In genomic region chr17:43169561-43170139, GRCh38 we compare ENCODE assay signal across 8 cellular contexts. TPM values are rescaled to one million over a fixed set of nuclear protein-coding genes. Genes with fewer than 3 reads are reported as not detected.
DNase-seq lines count a peak whose midpoint lies in the region; ATAC-seq, FAIRE-seq and TF ChIP-seq lines count a peak whose summit lies in the region.

No MANE protein-coding gene starts in this region.

- H3K36me3 ChIP-seq in A673 (ENCODE audit: insufficient read depth, low read length, poor library complexity, severe bottlenecking) (no peaks in the 10 kb centered on the region), HepG2 (replicated peaks in 1 of 2; ENCODE audit: control insufficient read depth in 1 of 2, insufficient read depth in 2 of 2, low read length in 2 of 2) (no peaks in the 10 kb centered on the region)

- H2AFZ ChIP-seq in HepG2 (ENCODE audit: low read length) = no peak overlapping the region

- BruUV-seq in A673 (replicated peaks; lab: Mats Ljungman, UMichigan) (no TSS peak), HepG2 (replicated peaks; lab: Mats Ljungman, UMichigan) (no TSS peak)

- H3K4me3 ChIP-seq in A673 (ENCODE audit: low read depth, low read length, poor library complexity, severe bottlenecking) (peak overlapping the region; percentile 62), GM12865 (ENCODE audit: low read depth, low read length) (peak overlapping the region; percentile 69), HepG2 (replicated peaks in 1 of 3; ENCODE audit: insufficient read depth in 1 of 3, low read depth in 2 of 3, low read length in 3 of 3) (peak overlapping the region; percentile 62 to 94 (median 75))

- no peaks in the 10 kb centered on the region for H3K27me3 ChIP-seq in A673 (replicated peaks; ENCODE audit: insufficient read depth, low read depth, low read length, poor library complexity)
- no peaks in the 10 kb centered on the region; a peak in 1 of 5 replicates for H3K27me3 ChIP-seq in HepG2 (ENCODE audit: control insufficient read depth in 1 of 2, insufficient read depth in 2 of 2, low read length in 2 of 2)

- WGBS in HepG2 (ENCODE audit: low lambda C conversion rate) = 9% methylated on average over 29 of the region's 29 CpGs

- H3K4me1 ChIP-seq in A673 (ENCODE audit: insufficient read depth, low read length, poor library complexity, severe bottlenecking) = peaks cover 9% of the 10 kb centered on the region
- peaks cover 56% of the 10 kb centered on the region for H3K4me1 ChIP-seq in HepG2 (ENCODE audit: insufficient read depth, low read length)

- POLR2A ChIA-PET in A673 (lab: Charles Lee; ENCODE audit: low non-redundant PET) (no interaction called here), HepG2 (lab: Yijun Ruan, JAX) (interaction anchor here (0.6 to 2.4 kb wide), 15 partner anchors 12 to 172 kb away, joined by 3 to 12 read pairs (median 4); partner anchors contain the start of genes BRCA1, RPL27 and TMEM106A)

- H3K4me2 ChIP-seq in HepG2 (ENCODE audit: low read depth, low read length) = peak overlapping the region; percentile 93

- no peak overlapping the region for H3K4me3 Mint-ChIP-seq in stimulated activated memory B cell treated with anti-CD40 and anti-IgM and Interleukin-4, amounts not matched to agents 10 μg/mL and 1 μg/mL and 100 μg/mL, for 72 hours

- DNase-seq in A673 (ENCODE audit: low spot score) (peak; percentile 17), GM12865 (ENCODE audit: low read depth) (peak; percentile 46), NCI-H82 treated with DMSO at 0.1 percent for 48 hours (lab: John Stamatoyannopoulos, UW; ENCODE audit: unreplicated experiment) (peak; percentile 4), HepG2 (ENCODE audit: low spot score) (peak; percentile 84), cortex of kidney (lab: John Stamatoyannopoulos, UW) (no peak)

- H3K27me3 Mint-ChIP-seq in stimulated activated memory B cell treated with anti-CD40 and anti-IgM and Interleukin-4, amounts not matched to agents 10 μg/mL and 1 μg/mL and 100 μg/mL, for 72 hours = no peaks in the 10 kb centered on the region

- H3K36me3 Mint-ChIP-seq in stimulated activated memory B cell treated with anti-CD40 and anti-IgM and Interleukin-4, amounts not matched to agents 10 μg/mL and 1 μg/mL and 100 μg/mL, for 72 hours = peaks cover 11% of the 10 kb centered on the region

- no peak for TF ChIP-seq CTCF in A673 (conservative IDR thresholded peaks at IDR 0.05; ENCODE audit: low read depth, low read length)
- TF ChIP-seq CTCF in GM12865 (IDR thresholded peaks at IDR 0.05; ENCODE audit: insufficient read depth, low read depth, low read length, missing control alignments) = no peak
- peak; percentile 31; the same call in 1 of the 2 replicates for TF ChIP-seq CTCF in HepG2 (CRISPR knock-in tag; IDR thresholded peaks at IDR 0.05)

- intact Hi-C loops in A673 (cut with micrococcal nuclease; ENCODE audit: unreplicated experiment) = loop anchor here (5.0 kb wide), 1 partner anchor 42 kb away; the partner anchor contains the start of gene BRCA1
- intact Hi-C loops in HepG2 (cut with micrococcal nuclease; ENCODE audit: unreplicated experiment) = loop anchor here (1.0 to 5.0 kb wide), 4 partner anchors 44 to 162 kb away; partner anchors contain the start of genes BRCA1, IFI35 and RND2

- no peaks in the 10 kb centered on the region for H4K20me1 ChIP-seq in HepG2 (ENCODE audit: insufficient read depth, low read length)

- H3K9me3 ChIP-seq in A673 (ENCODE audit: low read depth, low read length, poor library complexity, severe bottlenecking) (no peaks in the 10 kb centered on the region), HepG2 (ENCODE audit: low read length) (no peaks in the 10 kb centered on the region)

- H3K9ac ChIP-seq in HepG2 (ENCODE audit: insufficient read depth, low read depth, low read length) = peak overlapping the region; percentile 92

- FAIRE-seq in HepG2 (lab: Jason Lieb, UNC) = no peak

- H3K4me1 Mint-ChIP-seq in stimulated activated memory B cell treated with anti-CD40 and anti-IgM and Interleukin-4, amounts not matched to agents 10 μg/mL and 1 μg/mL and 100 μg/mL, for 72 hours = peaks cover 11% of the 10 kb centered on the region

- in situ Hi-C loops in HepG2 (cut with HindIII; ENCODE audit: extremely low pct_ligation_motif_present, low pct_unique_long_range_greater_than_20kb) = no loop called here

- peaks cover 34% of the 10 kb centered on the region for H3K79me2 ChIP-seq in HepG2 (ENCODE audit: insufficient read depth, low read length)

- ATAC-seq in HG02840 (IDR thresholded peaks at IDR 0.05; ENCODE audit: low FRiP score, unreplicated experiment) (peak; percentile 15), HepG2 (peak; percentile 72)
- peak; percentile 21 for ATAC-seq in stimulated activated memory B cell treated with anti-CD40 and anti-IgM and Interleukin-4, amounts not matched to agents 10 μg/mL and 1 μg/mL and 100 μg/mL, for 72 hours

- TF ChIP-seq EP300 in HepG2 (IDR thresholded peaks at IDR 0.05; ENCODE audit: low read depth in 2 of 2, low read length in 2 of 2) (peak; percentile 40 to 73; a peak in 3 of 4 replicates), HepG2 (CRISPR knock-in tag; IDR thresholded peaks at IDR 0.05; ENCODE audit: borderline replicate concordance) (no peak; the same call in 1 of the 2 replicates)

- H3K27ac Mint-ChIP-seq in stimulated activated memory B cell treated with anti-CD40 and anti-IgM and Interleukin-4, amounts not matched to agents 10 μg/mL and 1 μg/mL and 100 μg/mL, for 72 hours = no peak overlapping the region

- TF ChIP-seq RAD21 in HepG2 (CRISPR knock-in tag; IDR thresholded peaks at IDR 0.05) = peak; percentile 20

- CTCF ChIA-PET in A673 (lab: Charles Lee) = no interaction called here
- CTCF ChIA-PET in HepG2 (lab: Yijun Ruan, JAX; ENCODE audit: low intra/inter-chr PET ratio, low total read pairs) = no interaction called here

- peak overlapping the region; percentile 82 for H3K27ac ChIP-seq in A673 (ENCODE audit: low read depth, low read length, poor library complexity, severe bottlenecking)
- H3K27ac ChIP-seq in cingulate gyrus (ENCODE audit: low read depth, low read length) = peak overlapping the region; percentile 99
- H3K27ac ChIP-seq in HepG2 (ENCODE audit: extremely low read length, insufficient read depth, low read length) = peak overlapping the region; percentile 90

- peak; percentile 16 to 41; a peak in 3 of 4 replicates for TF ChIP-seq POLR2A in HepG2 (IDR thresholded peaks at IDR 0.05; ENCODE audit: insufficient read depth in 1 of 2, low read depth in 2 of 2, low read length in 2 of 2)

- no peaks in the 10 kb centered on the region for H3K9me3 Mint-ChIP-seq in stimulated activated memory B cell treated with anti-CD40 and anti-IgM and Interleukin-4, amounts not matched to agents 10 μg/mL and 1 μg/mL and 100 μg/mL, for 72 hours

RNA-seq across cellular contexts. Expression of gene NBR1, which starts 1.4 kb away (rescaled TPM):
- 19.5 and 23.0 TPM in 2 replicates for total RNA-seq in A673 (2021)
- 51.7 and 79.0 TPM in 2 replicates for total RNA-seq in HepG2 (2016; rRNA removed; fragmentation: Illumina TruSeq; extraction: Trizol)
- 9.9 and 10.8 TPM in 2 replicates for total RNA-seq in HepG2 (2016; cell fraction: cytosol; rRNA removed; fragmentation: Illumina TruSeq; extraction: Trizol; ENCODE audit: low read depth)
- 50.3 and 77.3 TPM in 2 replicates for total RNA-seq in HepG2 (2016; cell fraction: insoluble cytoplasmic fraction; rRNA removed; fragmentation: Illumina TruSeq; extraction: Trizol)
- 20.1 and 22.1 TPM in 2 replicates for total RNA-seq in HepG2 (2016; cell fraction: membrane; rRNA removed; fragmentation: Illumina TruSeq; extraction: Trizol)
- 35.7 and 36.9 TPM in 2 replicates for total RNA-seq in HepG2 (2016; cell fraction: nucleus; rRNA removed; fragmentation: Illumina TruSeq; extraction: Trizol)
- 102 and 121 TPM in 2 replicates for polyA plus RNA-seq in HepG2 (2011; rRNA removed)
- 87.1 and 91.6 TPM in 2 replicates for polyA plus RNA-seq in HepG2 (2011; cell fraction: cytosol; rRNA removed)
- polyA plus RNA-seq in HepG2 (2011; cell fraction: nucleus; rRNA removed) = 53.9 and 55.2 TPM in 2 replicates
- 78.0 and 105 TPM in 2 replicates for polyA plus RNA-seq in HepG2 (2012)
- polyA plus RNA-seq in HepG2 (2016; cell fraction: cytosol; fragmentation: Illumina TruSeq; extraction: Trizol; ENCODE audit: low read depth) = 5.5 and 5.9 TPM in 2 replicates
- 70.0 and 71.8 TPM in 2 replicates for polyA plus RNA-seq in HepG2 (2016; cell fraction: insoluble cytoplasmic fraction; fragmentation: Illumina TruSeq; extraction: Trizol; ENCODE audit: low read depth)
- polyA plus RNA-seq in HepG2 (2016; cell fraction: membrane; fragmentation: Illumina TruSeq; extraction: Trizol; ENCODE audit: low read depth) = 8.4 and 9.8 TPM in 2 replicates
- polyA plus RNA-seq in HepG2 (2016; cell fraction: nucleus; fragmentation: Illumina TruSeq; extraction: Trizol; ENCODE audit: insufficient read depth, low read depth) = 40.5 and 50.3 TPM in 2 replicates
- polyA minus RNA-seq in HepG2 (2011; rRNA and poly(A)+ RNA removed; ENCODE audit: low replicate concordance) = 94.6 and 191 TPM in 2 replicates
- polyA minus RNA-seq in HepG2 (2011; cell fraction: cytosol; rRNA and poly(A)+ RNA removed) = 125 and 130 TPM in 2 replicates
- polyA minus RNA-seq in HepG2 (2011; cell fraction: nucleus; rRNA and poly(A)+ RNA removed) = 95.0 and 120 TPM in 2 replicates

RNA-seq across cellular contexts. Expression of gene TMEM106A, which starts 42.0 kb away (rescaled TPM):
- 1.8 and 2.1 TPM in 2 replicates for total RNA-seq in A673 (2021)
- total RNA-seq in HepG2 (2016; rRNA removed; fragmentation: Illumina TruSeq; extraction: Trizol) = 7.3 and 16.9 TPM in 2 replicates
- total RNA-seq in HepG2 (2016; cell fraction: cytosol; rRNA removed; fragmentation: Illumina TruSeq; extraction: Trizol; ENCODE audit: low read depth) = 3.9 and 4.5 TPM in 2 replicates
- total RNA-seq in HepG2 (2016; cell fraction: insoluble cytoplasmic fraction; rRNA removed; fragmentation: Illumina TruSeq; extraction: Trizol) = 6.1 and 18.6 TPM in 2 replicates
- total RNA-seq in HepG2 (2016; cell fraction: membrane; rRNA removed; fragmentation: Illumina TruSeq; extraction: Trizol) = 6.4 and 6.9 TPM in 2 replicates
- total RNA-seq in HepG2 (2016; cell fraction: nucleus; rRNA removed; fragmentation: Illumina TruSeq; extraction: Trizol) = 20.5 and 23.8 TPM in 2 replicates
- 34.9 and 35.9 TPM in 2 replicates for polyA plus RNA-seq in HepG2 (2011; rRNA removed)
- 23.9 and 25.0 TPM in 2 replicates for polyA plus RNA-seq in HepG2 (2011; cell fraction: cytosol; rRNA removed)
- 47.7 and 53.8 TPM in 2 replicates for polyA plus RNA-seq in HepG2 (2011; cell fraction: nucleus; rRNA removed)
- polyA plus RNA-seq in HepG2 (2012) = 16.4 and 17.3 TPM in 2 replicates
- polyA plus RNA-seq in HepG2 (2016; cell fraction: cytosol; fragmentation: Illumina TruSeq; extraction: Trizol; ENCODE audit: low read depth) = 1.5 and 1.7 TPM in 2 replicates
- polyA plus RNA-seq in HepG2 (2016; cell fraction: insoluble cytoplasmic fraction; fragmentation: Illumina TruSeq; extraction: Trizol; ENCODE audit: low read depth) = 4.9 and 7.2 TPM in 2 replicates
- 2.8 and 3.9 TPM in 2 replicates for polyA plus RNA-seq in HepG2 (2016; cell fraction: membrane; fragmentation: Illumina TruSeq; extraction: Trizol; ENCODE audit: low read depth)
- 25.2 and 27.5 TPM in 2 replicates for polyA plus RNA-seq in HepG2 (2016; cell fraction: nucleus; fragmentation: Illumina TruSeq; extraction: Trizol; ENCODE audit: insufficient read depth, low read depth)
- 1.4 and 123 TPM in 2 replicates for polyA minus RNA-seq in HepG2 (2011; rRNA and poly(A)+ RNA removed; ENCODE audit: low replicate concordance)
- polyA minus RNA-seq in HepG2 (2011; cell fraction: cytosol; rRNA and poly(A)+ RNA removed) = 16.5 and 18.7 TPM in 2 replicates
- polyA minus RNA-seq in HepG2 (2011; cell fraction: nucleus; rRNA and poly(A)+ RNA removed) = 64.1 and 65.3 TPM in 2 replicates

RNA-seq across cellular contexts. Expression of gene BRCA1, which starts 44.5 kb away (rescaled TPM):
- total RNA-seq in A673 (2021) (24.2 and 32.9 TPM in 2 replicates), HepG2 (2016; rRNA removed; fragmentation: Illumina TruSeq; extraction: Trizol) (37.5 and 56.0 TPM in 2 replicates)
- 16.6 and 20.8 TPM in 2 replicates for total RNA-seq in HepG2 (2016; cell fraction: cytosol; rRNA removed; fragmentation: Illumina TruSeq; extraction: Trizol; ENCODE audit: low read depth)
- 33.8 and 58.4 TPM in 2 replicates for total RNA-seq in HepG2 (2016; cell fraction: insoluble cytoplasmic fraction; rRNA removed; fragmentation: Illumina TruSeq; extraction: Trizol)
- total RNA-seq in HepG2 (2016; cell fraction: membrane; rRNA removed; fragmentation: Illumina TruSeq; extraction: Trizol) = 19.3 and 20.3 TPM in 2 replicates
- 37.0 and 37.3 TPM in 2 replicates for total RNA-seq in HepG2 (2016; cell fraction: nucleus; rRNA removed; fragmentation: Illumina TruSeq; extraction: Trizol)
- polyA plus RNA-seq in HepG2 (2011; rRNA removed) = 11.7 and 13.3 TPM in 2 replicates
- polyA plus RNA-seq in HepG2 (2011; cell fraction: cytosol; rRNA removed) = 6.1 and 11.1 TPM in 2 replicates
- 9.8 and 16.5 TPM in 2 replicates for polyA plus RNA-seq in HepG2 (2011; cell fraction: nucleus; rRNA removed)
- 5.2 and 10.0 TPM in 2 replicates for polyA plus RNA-seq in HepG2 (2012)
- polyA plus RNA-seq in HepG2 (2016; cell fraction: cytosol; fragmentation: Illumina TruSeq; extraction: Trizol; ENCODE audit: low read depth) = 1.1 TPM in 2 replicates
- 25.6 and 29.6 TPM in 2 replicates for polyA plus RNA-seq in HepG2 (2016; cell fraction: insoluble cytoplasmic fraction; fragmentation: Illumina TruSeq; extraction: Trizol; ENCODE audit: low read depth)
- polyA plus RNA-seq in HepG2 (2016; cell fraction: membrane; fragmentation: Illumina TruSeq; extraction: Trizol; ENCODE audit: low read depth) = 3.8 and 3.9 TPM in 2 replicates
- 39.1 and 42.0 TPM in 2 replicates for polyA plus RNA-seq in HepG2 (2016; cell fraction: nucleus; fragmentation: Illumina TruSeq; extraction: Trizol; ENCODE audit: insufficient read depth, low read depth)
- polyA minus RNA-seq in HepG2 (2011; rRNA and poly(A)+ RNA removed; ENCODE audit: low replicate concordance) = 45.8 and 194 TPM in 2 replicates
- polyA minus RNA-seq in HepG2 (2011; cell fraction: cytosol; rRNA and poly(A)+ RNA removed) = 13.8 and 15.9 TPM in 2 replicates
- polyA minus RNA-seq in HepG2 (2011; cell fraction: nucleus; rRNA and poly(A)+ RNA removed) = 29.7 and 36.7 TPM in 2 replicates

RNA-seq across cellular contexts. Expression of gene CCDC200, which starts 58.8 kb away (rescaled TPM):
- total RNA-seq in A673 (2021) (not detected in 2 replicates), HepG2 (2016; rRNA removed; fragmentation: Illumina TruSeq; extraction: Trizol) (not detected in 2 replicates)
- not detected in 2 replicates for total RNA-seq in HepG2 (2016; cell fraction: cytosol; rRNA removed; fragmentation: Illumina TruSeq; extraction: Trizol; ENCODE audit: low read depth)
- total RNA-seq in HepG2 (2016; cell fraction: insoluble cytoplasmic fraction; rRNA removed; fragmentation: Illumina TruSeq; extraction: Trizol) = not detected in 2 replicates
- not detected in 2 replicates for total RNA-seq in HepG2 (2016; cell fraction: membrane; rRNA removed; fragmentation: Illumina TruSeq; extraction: Trizol)
- total RNA-seq in HepG2 (2016; cell fraction: nucleus; rRNA removed; fragmentation: Illumina TruSeq; extraction: Trizol) = not detected in 2 replicates
- polyA plus RNA-seq in HepG2 (2011; rRNA removed) = not detected in 2 replicates
- polyA plus RNA-seq in HepG2 (2011; cell fraction: cytosol; rRNA removed) = not detected in 2 replicates
- polyA plus RNA-seq in HepG2 (2011; cell fraction: nucleus; rRNA removed) = 0.35 TPM in 1 of 2 replicates, not detected in the other
- 3.0 and 6.9 TPM in 2 replicates for polyA plus RNA-seq in HepG2 (2012)
- not detected in 2 replicates for polyA plus RNA-seq in HepG2 (2016; cell fraction: cytosol; fragmentation: Illumina TruSeq; extraction: Trizol; ENCODE audit: low read depth)
- polyA plus RNA-seq in HepG2 (2016; cell fraction: insoluble cytoplasmic fraction; fragmentation: Illumina TruSeq; extraction: Trizol; ENCODE audit: low read depth) = not detected in 2 replicates
- polyA plus RNA-seq in HepG2 (2016; cell fraction: membrane; fragmentation: Illumina TruSeq; extraction: Trizol; ENCODE audit: low read depth) = not detected in 2 replicates
- polyA plus RNA-seq in HepG2 (2016; cell fraction: nucleus; fragmentation: Illumina TruSeq; extraction: Trizol; ENCODE audit: insufficient read depth, low read depth) = not detected in 2 replicates
- 0.28 and 0.48 TPM in 2 replicates for polyA minus RNA-seq in HepG2 (2011; rRNA and poly(A)+ RNA removed; ENCODE audit: low replicate concordance)
- polyA minus RNA-seq in HepG2 (2011; cell fraction: cytosol; rRNA and poly(A)+ RNA removed) = not detected in 2 replicates
- 1.3 and 1.6 TPM in 2 replicates for polyA minus RNA-seq in HepG2 (2011; cell fraction: nucleus; rRNA and poly(A)+ RNA removed)

Comparison
In these comparisons a context has a peak if more than half of its experiments do, and no peak if none do; other contexts are left out.
1. ATAC-seq: peak in every context shown above with its lines; median percentile 72 in HepG2; 21 in stimulated activated memory B cell treated with anti-CD40 and anti-IgM and Interleukin-4, amounts not matched to agents 10 μg/mL and 1 μg/mL and 100 μg/mL, for 72 hours; 15 in HG02840.